Comparison of ENCODE assay signal across 10 cellular contexts in genomic region chr3:17749705-17750293, GRCh38. TPM values are rescaled to one million over a fixed set of nuclear protein-coding genes. Genes with fewer than 3 reads are reported as not detected.
DNase-seq lines count a peak whose midpoint lies in the region; ATAC-seq and TF ChIP-seq lines count a peak whose summit lies in the region.
"Had no signal": no experiment of that assay in that cellular context is flagged by ENCODE, and none has a peak within 500 bp of the region (broad histone marks: within the 10 kb centered on the region; RNA-seq: fewer than 3 reads in every experiment).

No MANE protein-coding gene starts in this region.

- POLR2A ChIA-PET in MCF 10A (lab: Yijun Ruan, JAX) = no interaction called here

- H3K4me1 ChIP-seq in left ventricle myocardium inferior = no peaks in the 10 kb centered on the region
- H3K4me1 ChIP-seq in thoracic aorta (ENCODE audit: control insufficient read depth in 1 of 2, low read depth in 2 of 2) = peaks cover 0 to 5% of the 10 kb centered on the region in 2 donors
- H3K4me1 ChIP-seq: esophagus muscularis mucosa had no signal

- CTCF ChIA-PET in MCF 10A (lab: Yijun Ruan, JAX) = no interaction called here

- H3K4me1 Mint-ChIP-seq in MCF 10A (ENCODE audit: insufficient read depth, unreplicated experiment) = peaks cover 12% of the 10 kb centered on the region

- H3K27ac Mint-ChIP-seq in MCF 10A (ENCODE audit: low read depth, unreplicated experiment) = no peak overlapping the region

- H3K27ac ChIP-seq in left ventricle myocardium inferior (replicated peaks) (no peak overlapping the region), thoracic aorta (no peak overlapping the region)
- H3K27ac ChIP-seq: esophagus muscularis mucosa had no signal

- H3K9me3 Mint-ChIP-seq in MCF 10A (ENCODE audit: unreplicated experiment) = no peaks in the 10 kb centered on the region

- ATAC-seq in Right ventricle myocardium inferior (no peak), HG03159 (IDR thresholded peaks at IDR 0.05; ENCODE audit: unreplicated experiment) (peak; percentile 23), thoracic aorta (ENCODE audit: insufficient number of reproducible peaks, low FRiP score, low read depth) (no peak)

- no peaks in the 10 kb centered on the region for H3K36me3 Mint-ChIP-seq in MCF 10A (ENCODE audit: insufficient read depth, unreplicated experiment)

- DNase-seq in left ventricle myocardium inferior (no peak), Right ventricle myocardium inferior (ENCODE audit: missing footprints) (no peak), MCF 10A (ENCODE audit: unreplicated experiment) (no peak), thoracic aorta (ENCODE audit: low spot score) (no peak), foreskin fibroblast (no peak)
- DNase-seq in activated effector memory CD4-positive, alpha-beta T cell treated with Interleukin-2 at 50 U/mL for 16 hours = no peak
- DNase-seq in stimulated activated naive CD4-positive, alpha-beta T cell (lab: John Stamatoyannopoulos, UW) = no peak
- DNase-seq: NCI-H82 had no signal

- H3K27me3 Mint-ChIP-seq in MCF 10A (ENCODE audit: insufficient read depth, unreplicated experiment) = no peaks in the 10 kb centered on the region

- H3K36me3 ChIP-seq in left ventricle myocardium inferior = no peaks in the 10 kb centered on the region
- H3K36me3 ChIP-seq in thoracic aorta = no peaks in the 10 kb centered on the region
- H3K36me3 ChIP-seq: esophagus muscularis mucosa had no signal

- peak overlapping the region; percentile 46 for H3K4me3 Mint-ChIP-seq in MCF 10A (ENCODE audit: unreplicated experiment)

- H3K9me3 ChIP-seq in left ventricle myocardium inferior (replicated peaks) (no peaks in the 10 kb centered on the region), thoracic aorta (no peaks in the 10 kb centered on the region)
- H3K9me3 ChIP-seq: esophagus muscularis mucosa had no signal

- no peaks in the 10 kb centered on the region for H3K27me3 ChIP-seq in left ventricle myocardium inferior (ENCODE audit: low read depth)
- H3K27me3 ChIP-seq in thoracic aorta (replicated peaks; ENCODE audit: insufficient read depth) = no peaks in the 10 kb centered on the region
- H3K27me3 ChIP-seq: esophagus muscularis mucosa had no signal

- TF ChIP-seq CTCF in left ventricle myocardium inferior (IDR thresholded peaks at IDR 0.05; ENCODE audit: borderline replicate concordance) = no peak
- no peak for TF ChIP-seq CTCF in MCF 10A (IDR thresholded peaks at IDR 0.05; ENCODE audit: unreplicated experiment)
- no peak for TF ChIP-seq CTCF in thoracic aorta (IDR thresholded peaks at IDR 0.05)
- no peak for TF ChIP-seq CTCF in foreskin fibroblast (IDR thresholded peaks at IDR 0.05; ENCODE audit: low read depth, low read length)

- intact Hi-C loops in left ventricle myocardium inferior (cut with micrococcal nuclease) (no loop called here), Right ventricle myocardium inferior (cut with DNase I) (no loop called here), MCF 10A (cut with micrococcal nuclease) (no loop called here)

- no TSS peak for BruUV-seq in MCF 10A (replicated peaks; lab: Mats Ljungman, UMichigan)

- H3K4me3 ChIP-seq in left ventricle myocardium inferior (peak overlapping the region; percentile 12), thoracic aorta (peak overlapping the region; percentile 45), foreskin fibroblast (ENCODE audit: low read depth in 1 of 2, low read length in 2 of 2) (peak overlapping the region in 1 of 2 donors; percentile 8)

RNA-seq across cellular contexts. Expression of gene TBC1D5, which starts 7.4 kb away (rescaled TPM):
- total RNA-seq in left ventricle myocardium inferior = 26.9 TPM
- total RNA-seq in Right ventricle myocardium inferior = 34.4 TPM
- total RNA-seq in MCF 10A (2022) = 43.3 and 51.0 TPM in 2 replicates
- 100 to 1,000 TPM in 1 of 2 donors, 10 to 100 TPM in 1; 80.6 to 103 TPM for total RNA-seq in thoracic aorta
